17 cellular contexts compared by ENCODE assay signal in the genomic region with DNA sequence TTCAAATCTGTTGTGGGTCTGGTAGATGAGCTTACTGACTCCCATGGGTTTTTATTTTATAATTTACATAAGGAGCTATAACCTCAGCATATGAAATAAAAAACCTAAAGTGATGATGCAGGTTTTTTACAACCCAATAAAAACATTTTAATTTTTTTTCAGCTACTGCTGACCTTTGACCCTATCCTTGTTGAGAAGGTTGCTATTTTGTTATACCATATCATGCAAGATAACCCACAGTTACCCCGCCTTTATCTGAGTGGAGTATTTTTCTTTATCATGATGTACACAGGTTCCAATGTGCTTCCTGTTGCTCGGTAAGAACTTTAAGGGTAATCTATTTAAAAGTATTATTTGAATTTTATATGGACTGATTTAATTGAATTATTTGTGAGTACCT.
A peak's percentile ranks its signal among the peaks of the same experiment; 100 is the strongest.
DNase-seq lines count a peak whose midpoint lies in the region; ATAC-seq and TF ChIP-seq lines count a peak whose summit lies in the region.
"Had no signal": no experiment of that assay in that cellular context is flagged by ENCODE, and none has a peak within 500 bp of the region (broad histone marks: within the 10 kb centered on the region; RNA-seq: fewer than 3 reads in every experiment).

No MANE protein-coding gene starts in this region.

- H3K4me1 Mint-ChIP-seq in activated naive CD4-positive, alpha-beta T cell treated with anti-CD3 and anti-CD28 coated beads, Interleukin-2, amount 10 ng/mL, durations not matched to agents 7 days and 5 days, result peaks cover 7% of the 10 kb centered on the region
- H3K4me1 Mint-ChIP-seq: CD8-positive, alpha-beta memory T cell; GM23338 had no signal

- peak; percentile 96 for ATAC-seq in mucosa of descending colon
- no peak for ATAC-seq in GM18868 (IDR thresholded peaks at IDR 0.05; ENCODE audit: unreplicated experiment)
- no peak for ATAC-seq in GM19463 (IDR thresholded peaks at IDR 0.05; ENCODE audit: unreplicated experiment)
- ATAC-seq: GM23338 had no signal

- no peaks in the 10 kb centered on the region for H3K9me3 Mint-ChIP-seq in activated naive CD4-positive, alpha-beta T cell treated with anti-CD3 and anti-CD28 coated beads, Interleukin-2, amount 10 ng/mL, durations not matched to agents 7 days and 5 days
- H3K9me3 Mint-ChIP-seq: CD8-positive, alpha-beta memory T cell; GM23338 had no signal

- no peak overlapping the region for H3K27ac Mint-ChIP-seq in activated naive CD4-positive, alpha-beta T cell treated with anti-CD3 and anti-CD28 coated beads, Interleukin-2, amount 10 ng/mL, durations not matched to agents 7 days and 5 days
- H3K27ac Mint-ChIP-seq: CD8-positive, alpha-beta memory T cell; GM23338 had no signal

- H3K9me3 ChIP-seq in SK-N-MC (ENCODE audit: low read depth, low read length), result no peaks in the 10 kb centered on the region
- no peaks in the 10 kb centered on the region for H3K9me3 ChIP-seq in colonic mucosa
- H3K9me3 ChIP-seq in mucosa of descending colon, result no peaks in the 10 kb centered on the region
- H3K9me3 ChIP-seq: BLaER1 had no signal

- peak; percentile 24 for DNase-seq in CMK (ENCODE audit: low read depth)
- DNase-seq in SK-N-MC (ENCODE audit: low read depth, low spot score), result no peak
- no peak for DNase-seq in colonic mucosa
- DNase-seq in mucosa of descending colon, result no peak
- no peak for DNase-seq in activated naive CD4-positive, alpha-beta T cell treated with anti-CD3 and anti-CD28 coated beads, Interleukin-2, amount 10 ng/mL, durations not matched to agents 7 days and 5 days
- no peak for DNase-seq in T-helper 1 cell
- DNase-seq: 8988T; AML-193; CD8-positive, alpha-beta memory T cell; DMS153; GF-D8; H7 had no signal

- H3K4me3 Mint-ChIP-seq in activated naive CD4-positive, alpha-beta T cell treated with anti-CD3 and anti-CD28 coated beads, Interleukin-2, amount 10 ng/mL, durations not matched to agents 7 days and 5 days, result no peak overlapping the region
- H3K4me3 Mint-ChIP-seq: CD8-positive, alpha-beta memory T cell; GM23338 had no signal

- H3K36me3 Mint-ChIP-seq in activated naive CD4-positive, alpha-beta T cell treated with anti-CD3 and anti-CD28 coated beads, Interleukin-2, amount 10 ng/mL, durations not matched to agents 7 days and 5 days, result peaks cover 24% of the 10 kb centered on the region

- CTCF ChIA-PET in activated naive CD4-positive, alpha-beta T cell treated with anti-CD3 and anti-CD28 coated beads, Interleukin-2, amount 10 ng/mL, durations not matched to agents 7 days and 5 days (lab: Charles Lee), result interaction anchor here (1.1 kb wide), 1 partner anchor 154 kb away, joined by 3 read pairs; no protein-coding TSS in a partner anchor

- intact Hi-C loops in colonic mucosa (cut with DNase I), result no loop called here
- intact Hi-C loops in mucosa of descending colon (cut with DNase I, micrococcal nuclease), result no loop called here

- H3K36me3 ChIP-seq in SK-N-MC (ENCODE audit: insufficient read depth, low read length) (peaks cover 74% of the 10 kb centered on the region), colonic mucosa (peaks cover 16% of the 10 kb centered on the region), mucosa of descending colon (ENCODE audit: low read depth) (no peaks in the 10 kb centered on the region)

- H3K4me3 ChIP-seq in SK-N-MC (peak overlapping the region; percentile 16; the same call in 1 of the 2 replicates), colonic mucosa (no peak overlapping the region), mucosa of descending colon (no peak overlapping the region)
- H3K4me3 ChIP-seq: BLaER1, GM23338 had no signal

- no peaks in the 10 kb centered on the region for H3K27me3 ChIP-seq in colonic mucosa
- H3K27me3 ChIP-seq: BLaER1 had no signal

- 0 out of 2 replicates have a peak overlapping the region, but pooled peaks have one; percentile 6 for H3K27ac ChIP-seq in SK-N-MC
- peak overlapping the region; percentile 62 for H3K27ac ChIP-seq in colonic mucosa
- H3K27ac ChIP-seq: BLaER1, HL-60 had no signal

- H3K27me3 Mint-ChIP-seq in activated naive CD4-positive, alpha-beta T cell treated with anti-CD3 and anti-CD28 coated beads, Interleukin-2, amount 10 ng/mL, durations not matched to agents 7 days and 5 days, result no peaks in the 10 kb centered on the region
- H3K27me3 Mint-ChIP-seq: CD8-positive, alpha-beta memory T cell had no signal

- H3K4me1 ChIP-seq in colonic mucosa (no peaks in the 10 kb centered on the region), mucosa of descending colon (ENCODE audit: low read depth) (no peaks in the 10 kb centered on the region)
- H3K4me1 ChIP-seq: BLaER1 had no signal

- no peak for TF ChIP-seq CTCF in colonic mucosa (IDR thresholded peaks at IDR 0.05)
- no peak for TF ChIP-seq CTCF in mucosa of descending colon (IDR thresholded peaks at IDR 0.05)

- H3K9ac ChIP-seq in SK-N-MC (ENCODE audit: insufficient read length), result no peak overlapping the region
- peak overlapping the region in 1 of 2 donors; percentile 36 for H3K9ac ChIP-seq in colonic mucosa (ENCODE audit: low read depth in 2 of 2, low read length in 2 of 2)
- H3K9ac ChIP-seq: BLaER1 had no signal
